ENCODE assay signal across 24 cellular contexts in genomic region chr1:9146156-9146555, GRCh38. TPM values are rescaled to one million over a fixed set of nuclear protein-coding genes. Genes with fewer than 3 reads are reported as not detected.
DNase-seq lines count a peak whose midpoint lies in the region; ATAC-seq, FAIRE-seq and TF ChIP-seq lines count a peak whose summit lies in the region.
"Had no signal": no experiment of that assay in that cellular context is flagged by ENCODE, and none has a peak within 500 bp of the region (broad histone marks: within the 10 kb centered on the region; RNA-seq: fewer than 3 reads in every experiment).

No MANE protein-coding gene starts in this region.

- intact Hi-C loops in MCF 10A (cut with micrococcal nuclease) (no loop called here), breast epithelium (cut with DNase I; ENCODE audit: low total_unique reads) (no loop called here), lower lobe of right lung (cut with DNase I) (loop anchor here (10.0 kb wide), 1 partner anchor 49 kb away; no protein-coding TSS in a partner anchor)
- intact Hi-C loops in activated naive CD4-positive, alpha-beta T cell treated with anti-CD3 and anti-CD28 coated beads for 36 hours (cut with micrococcal nuclease), result no loop called here

- CTCF ChIA-PET in MCF 10A (lab: Yijun Ruan, JAX) (interaction anchor here (0.7 kb wide), 2 partner anchors 28 to 38 kb away, joined by 3 read pairs; no protein-coding TSS in a partner anchor), GM10248 (lab: Yijun Ruan, JAX) (interaction anchor here (0.9 to 4.6 kb wide), 5 partner anchors 8 to 141 kb away, joined by 3 to 17 read pairs (median 4); no protein-coding TSS in a partner anchor)
- CTCF ChIA-PET in activated naive CD4-positive, alpha-beta T cell treated with anti-CD3 and anti-CD28 coated beads for 36 hours (lab: Charles Lee), result interaction anchor here (0.8 kb wide), 1 partner anchor 21 kb away, joined by 4 read pairs; no protein-coding TSS in a partner anchor

- H3K4me2 ChIP-seq in astrocyte (ENCODE audit: low read length), result no peak overlapping the region

- H3K27ac Mint-ChIP-seq in MCF 10A (ENCODE audit: low read depth, unreplicated experiment) (peak overlapping the region; percentile 46), astrocyte (ENCODE audit: unreplicated experiment) (peak overlapping the region; percentile 83)
- H3K27ac Mint-ChIP-seq in activated naive CD4-positive, alpha-beta T cell treated with anti-CD3 and anti-CD28 coated beads for 36 hours, result no peak overlapping the region

- no peak for TF ChIP-seq POLR2A in breast epithelium (IDR thresholded peaks at IDR 0.05)
- TF ChIP-seq POLR2A in H54 (IDR thresholded peaks at IDR 0.05; ENCODE audit: low read depth, low read length), result no peak

- H3K27ac ChIP-seq in breast epithelium, result no peak overlapping the region
- H3K27ac ChIP-seq in astrocyte (ENCODE audit: low read depth, low read length), result no peak overlapping the region
- no peak overlapping the region for H3K27ac ChIP-seq in lower lobe of right lung
- H3K27ac ChIP-seq: 22Rv1 had no signal

- H3K9me3 ChIP-seq in breast epithelium, result no peaks in the 10 kb centered on the region
- H3K9me3 ChIP-seq in astrocyte (ENCODE audit: insufficient read depth, low read depth, low read length), result no peaks in the 10 kb centered on the region
- no peaks in the 10 kb centered on the region for H3K9me3 ChIP-seq in lower lobe of right lung
- H3K9me3 ChIP-seq: MG63 had no signal

- H3K9ac ChIP-seq in astrocyte (ENCODE audit: low read length), result no peak overlapping the region

- no TSS peak for BruUV-seq in MCF 10A (replicated peaks; lab: Mats Ljungman, UMichigan)

- H3K36me3 ChIP-seq in breast epithelium, result no peaks in the 10 kb centered on the region
- H3K36me3 ChIP-seq in astrocyte (ENCODE audit: insufficient read depth, low read length), result peaks cover 15% of the 10 kb centered on the region
- peaks cover 7% of the 10 kb centered on the region for H3K36me3 ChIP-seq in lower lobe of right lung
- H3K36me3 ChIP-seq: MG63 had no signal

- no peaks in the 10 kb centered on the region for H3K27me3 Mint-ChIP-seq in MCF 10A (ENCODE audit: insufficient read depth, unreplicated experiment)
- no peaks in the 10 kb centered on the region for H3K27me3 Mint-ChIP-seq in astrocyte (ENCODE audit: low read depth, unreplicated experiment)
- no peaks in the 10 kb centered on the region for H3K27me3 Mint-ChIP-seq in activated naive CD4-positive, alpha-beta T cell treated with anti-CD3 and anti-CD28 coated beads for 36 hours (ENCODE audit: low read depth)

- no peak overlapping the region for H3K4me3 Mint-ChIP-seq in MCF 10A (ENCODE audit: unreplicated experiment)
- no peak overlapping the region for H3K4me3 Mint-ChIP-seq in astrocyte (ENCODE audit: unreplicated experiment)
- H3K4me3 Mint-ChIP-seq in activated naive CD4-positive, alpha-beta T cell treated with anti-CD3 and anti-CD28 coated beads for 36 hours, result no peak overlapping the region

- H3K4me1 ChIP-seq in breast epithelium (no peaks in the 10 kb centered on the region), astrocyte (ENCODE audit: insufficient read depth, low read length) (peaks cover 33% of the 10 kb centered on the region), lower lobe of right lung (peaks cover 30% of the 10 kb centered on the region)

- H3K36me3 Mint-ChIP-seq in MCF 10A (ENCODE audit: insufficient read depth, unreplicated experiment), result peaks cover 59% of the 10 kb centered on the region
- H3K36me3 Mint-ChIP-seq in astrocyte (ENCODE audit: low read depth, unreplicated experiment), result peaks cover 31% of the 10 kb centered on the region
- H3K36me3 Mint-ChIP-seq in activated naive CD4-positive, alpha-beta T cell treated with anti-CD3 and anti-CD28 coated beads for 36 hours (ENCODE audit: low read depth), result no peaks in the 10 kb centered on the region

- H3K9me3 Mint-ChIP-seq in MCF 10A (ENCODE audit: unreplicated experiment) (no peaks in the 10 kb centered on the region), astrocyte (ENCODE audit: unreplicated experiment) (no peaks in the 10 kb centered on the region)
- H3K9me3 Mint-ChIP-seq in activated naive CD4-positive, alpha-beta T cell treated with anti-CD3 and anti-CD28 coated beads for 36 hours, result no peaks in the 10 kb centered on the region

- TF ChIP-seq CTCF in MCF 10A (IDR thresholded peaks at IDR 0.05; ENCODE audit: unreplicated experiment) (no peak), breast epithelium (IDR thresholded peaks at IDR 0.05) (no peak), astrocyte (IDR thresholded peaks at IDR 0.05; ENCODE audit: insufficient read depth, low read depth, low read length) (no peak), lower lobe of right lung (IDR thresholded peaks at IDR 0.05) (no peak), GM10248 (IDR thresholded peaks at IDR 0.05; ENCODE audit: control extremely low read depth, extremely low read depth, low read depth, missing control alignments) (no peak)

- H4K20me1 ChIP-seq in astrocyte (ENCODE audit: insufficient read depth, low read length), result peaks cover 80% of the 10 kb centered on the region

- H2AFZ ChIP-seq in astrocyte (ENCODE audit: low read depth, low read length), result no peak overlapping the region

- ATAC-seq in lower lobe of right lung, result no peak
- ATAC-seq: K562, PC-3 had no signal

- no peak for FAIRE-seq in astrocyte (lab: Jason Lieb, UNC)
- FAIRE-seq in H54 (lab: Jason Lieb, UNC), result no peak
- FAIRE-seq: GM19239, K562 had no signal

- H3K27me3 ChIP-seq in breast epithelium (no peaks in the 10 kb centered on the region), astrocyte (ENCODE audit: insufficient read depth, low read length) (no peaks in the 10 kb centered on the region), lower lobe of right lung (ENCODE audit: low read depth) (no peaks in the 10 kb centered on the region)
- H3K27me3 ChIP-seq: MG63 had no signal

- peaks cover 23% of the 10 kb centered on the region for H3K79me2 ChIP-seq in astrocyte (ENCODE audit: insufficient read depth, low read length)

- H3K4me3 ChIP-seq in breast epithelium, result no peak overlapping the region
- no peak overlapping the region for H3K4me3 ChIP-seq in astrocyte (ENCODE audit: insufficient read depth, low read depth, low read length)
- H3K4me3 ChIP-seq in lower lobe of right lung, result no peak overlapping the region
- H3K4me3 ChIP-seq: K562, MG63 had no signal

- no peak for DNase-seq in MCF 10A (ENCODE audit: unreplicated experiment)
- DNase-seq in breast epithelium (ENCODE audit: low spot score in 2 of 2), result no peak
- DNase-seq in astrocyte (ENCODE audit: low read depth), result no peak
- peak; percentile 14 for DNase-seq in lower lobe of right lung
- no peak for DNase-seq in GM10248 (ENCODE audit: extremely low spot score)
- DNase-seq in H54 (ENCODE audit: insufficient read length, low spot score), result no peak
- no peak for DNase-seq in activated T-cell treated with anti-CD3 and anti-CD28 coated beads, Interleukin-2, amount 50 U/mL, for 48 hours
- DNase-seq in activated naive CD4-positive, alpha-beta T cell treated with anti-CD3 and anti-CD28 coated beads for 36 hours, result no peak
- DNase-seq: Calu3; DMS79 treated with DMSO at 0.1 percent for 48 hours; GF-D8; HCEC 1CT; Kasumi-1; MG63; NCI-H2029; NCI-H446 treated with DMSO at 0.1 percent for 48 hours; NCI-H526; NCI-H82; NK-92 treated with Interleukin-12 subunit alpha and Interleukin-12 subunit beta, amount 100 ng/mL, for 24 hours; PC-3; SHP77 had no signal

- POLR2A ChIA-PET in MCF 10A (lab: Yijun Ruan, JAX), result interaction anchor here (1.6 kb wide), 1 partner anchor 11 kb away, joined by 4 read pairs; no protein-coding TSS in a partner anchor
- POLR2A ChIA-PET in GM10248 (lab: Yijun Ruan, JAX), result no interaction called here

- H3K4me1 Mint-ChIP-seq in MCF 10A (ENCODE audit: insufficient read depth, unreplicated experiment) (peaks cover 10% of the 10 kb centered on the region), astrocyte (ENCODE audit: low read depth, unreplicated experiment) (peaks cover 24% of the 10 kb centered on the region)
- H3K4me1 Mint-ChIP-seq in activated naive CD4-positive, alpha-beta T cell treated with anti-CD3 and anti-CD28 coated beads for 36 hours (ENCODE audit: low read depth), result no peaks in the 10 kb centered on the region

RNA-seq across cellular contexts. Expression of gene GPR157, which starts 17.3 kb away (rescaled TPM):
- total RNA-seq in MCF 10A (2022), result 8.1 and 12.7 TPM in 2 replicates
- total RNA-seq in breast epithelium, result 10 to 100 TPM in 1 of 3 donors, 1 to 10 TPM in 2; 4.3 to 11.7 (median 9.2) TPM
- 5.4 and 8.2 TPM in 2 replicates for total RNA-seq in astrocyte
- total RNA-seq in lower lobe of right lung, result 14.2 TPM
- total RNA-seq in activated naive CD4-positive, alpha-beta T cell treated with anti-CD3 and anti-CD28 coated beads for 36 hours, result 1 to 10 TPM in 1 of 2 experiments, under 1 TPM in 1; 0.94 to 2.3 TPM
